28 cellular contexts compared by ENCODE assay signal in genomic region chr2:119419803-119420508, GRCh38. TPM values are rescaled to one million over a fixed set of nuclear protein-coding genes. Genes with fewer than 3 reads are reported as not detected.
DNase-seq lines count a peak whose midpoint lies in the region; ATAC-seq, FAIRE-seq and TF ChIP-seq lines count a peak whose summit lies in the region.
"Had no signal": no experiment of that assay in that cellular context is flagged by ENCODE, and none has a peak within 500 bp of the region (broad histone marks: within the 10 kb centered on the region; RNA-seq: fewer than 3 reads in every experiment).

No MANE protein-coding gene starts in this region.

- ATAC-seq in right lobe of liver (peak; percentile 21 to 73 (median 57)), HepG2 (no peak), left lobe of liver (peak; percentile 26)
- ATAC-seq: GM23338 had no signal

- no peaks in the 10 kb centered on the region for H3K36me3 ChIP-seq in right lobe of liver
- H3K36me3 ChIP-seq in HepG2 (replicated peaks in 1 of 2; ENCODE audit: control insufficient read depth in 1 of 2, insufficient read depth in 2 of 2, low read length in 2 of 2), result no peaks in the 10 kb centered on the region

- no peak overlapping the region for H3K9ac ChIP-seq in HepG2 (ENCODE audit: insufficient read depth, low read depth, low read length)
- H3K9ac ChIP-seq: SK-N-SH had no signal

- H3K27me3 Mint-ChIP-seq in neural crest cell (ENCODE audit: low read depth), result no peaks in the 10 kb centered on the region

- TF ChIP-seq EP300 in HepG2 (IDR thresholded peaks at IDR 0.05; ENCODE audit: low read depth in 2 of 2, low read length in 2 of 2) (no peak), HepG2 (CRISPR knock-in tag; IDR thresholded peaks at IDR 0.05; ENCODE audit: borderline replicate concordance) (no peak)

- POLR2A ChIA-PET in HepG2 (lab: Yijun Ruan, JAX), result no interaction called here

- intact Hi-C loops in right lobe of liver (cut with DNase I), result no loop called here
- intact Hi-C loops in HepG2 (cut with micrococcal nuclease; ENCODE audit: unreplicated experiment), result no loop called here

- H3K27ac ChIP-seq in right lobe of liver (no peak overlapping the region), HepG2 (ENCODE audit: extremely low read length, insufficient read depth, low read length) (no peak overlapping the region)
- H3K27ac ChIP-seq: RWPE1 had no signal

- no peak overlapping the region for H3K4me3 ChIP-seq in right lobe of liver
- H3K4me3 ChIP-seq in HepG2 (replicated peaks in 1 of 3; ENCODE audit: insufficient read depth in 1 of 3, low read depth in 2 of 3, low read length in 3 of 3), result no peak overlapping the region
- H3K4me3 ChIP-seq: GM23338 had no signal

- no peak for TF ChIP-seq RAD21 in HepG2 (CRISPR knock-in tag; IDR thresholded peaks at IDR 0.05)

- H3K27me3 ChIP-seq in right lobe of liver (no peaks in the 10 kb centered on the region), HepG2 (ENCODE audit: control insufficient read depth in 1 of 2, insufficient read depth in 2 of 2, low read length in 2 of 2) (no peaks in the 10 kb centered on the region; a peak in 2 of 5 replicates)

- H3K27ac Mint-ChIP-seq in neural crest cell (ENCODE audit: unreplicated experiment), result peak overlapping the region; percentile 15
- H3K27ac Mint-ChIP-seq: CD8-positive, alpha-beta memory T cell; GM23338 had no signal

- CTCF ChIA-PET in HepG2 (lab: Yijun Ruan, JAX; ENCODE audit: low intra/inter-chr PET ratio, low total read pairs), result no interaction called here

- no peaks in the 10 kb centered on the region for H3K9me3 ChIP-seq in right lobe of liver
- peaks cover 12% of the 10 kb centered on the region for H3K9me3 ChIP-seq in HepG2 (ENCODE audit: low read length)
- H3K9me3 ChIP-seq: SK-N-SH had no signal

- WGBS in right lobe of liver (ENCODE audit: insufficient coverage, low coverage, low lambda C conversion rate, missing lambda C conversion rate), result 70% methylated on average over 1 of the region's 1 CpG
- WGBS in HepG2 (ENCODE audit: low lambda C conversion rate), result 55% methylated on average over 1 of the region's 1 CpG

- H3K36me3 Mint-ChIP-seq in neural crest cell (ENCODE audit: low read depth), result peaks cover 6% of the 10 kb centered on the region
- H3K36me3 Mint-ChIP-seq: CD8-positive, alpha-beta memory T cell had no signal

- peaks cover 6% of the 10 kb centered on the region for H3K9me3 Mint-ChIP-seq in neural crest cell

- no peak overlapping the region for H3K4me3 Mint-ChIP-seq in neural crest cell
- H3K4me3 Mint-ChIP-seq: CD8-positive, alpha-beta memory T cell; GM23338 had no signal

- H2AFZ ChIP-seq in HepG2 (ENCODE audit: low read length), result no peak overlapping the region
- H2AFZ ChIP-seq: GM23338 had no signal

- H3K4me1 ChIP-seq in right lobe of liver (no peaks in the 10 kb centered on the region), HepG2 (ENCODE audit: insufficient read depth, low read length) (peaks cover 84% of the 10 kb centered on the region)

- no peaks in the 10 kb centered on the region for H4K20me1 ChIP-seq in HepG2 (ENCODE audit: insufficient read depth, low read length)

- TF ChIP-seq POLR2A in right lobe of liver (IDR thresholded peaks at IDR 0.05) (no peak), HepG2 (IDR thresholded peaks at IDR 0.05; ENCODE audit: insufficient read depth in 1 of 2, low read depth in 2 of 2, low read length in 2 of 2) (no peak)

- TF ChIP-seq CTCF in right lobe of liver (IDR thresholded peaks at IDR 0.05) (no peak), HepG2 (CRISPR knock-in tag; IDR thresholded peaks at IDR 0.05) (no peak), neural crest cell (conservative IDR thresholded peaks at IDR 0.05) (no peak), GM20000 (IDR thresholded peaks at IDR 0.05; ENCODE audit: extremely low read depth, missing control alignments) (no peak)

- in situ Hi-C loops in HepG2 (cut with HindIII; ENCODE audit: extremely low pct_ligation_motif_present, low pct_unique_long_range_greater_than_20kb), result no loop called here

- BruUV-seq in HepG2 (replicated peaks; lab: Mats Ljungman, UMichigan), result no TSS peak

- no peak for FAIRE-seq in HepG2 (lab: Jason Lieb, UNC)
- FAIRE-seq: GM12891 had no signal

- DNase-seq in right lobe of liver (no peak), HepG2 (ENCODE audit: low spot score) (no peak), left lobe of liver (ENCODE audit: low spot score) (no peak), neural crest cell (ENCODE audit: low read depth, low spot score) (no peak), Kasumi-1 (lab: John Stamatoyannopoulos, UW) (no peak), NCI-H1694 (lab: John Stamatoyannopoulos, UW) (no peak), GM20000 (ENCODE audit: low spot score) (no peak)
- no peak for DNase-seq in activated effector memory CD4-positive, alpha-beta T cell treated with anti-CD3 and anti-CD28 coated beads, Interleukin-2, amount 50 U/mL, for 16 hours
- DNase-seq: 8988T; AML-193; C1 segment of cervical spinal cord; Calu3; CD8-positive, alpha-beta memory T cell; DMS153; HCEC 1CT; Karpas-422; MM.1S; NCI-H1092; NCI-H1436 treated with DMSO at 0.1 percent for 48 hours; NCI-H2029; NCI-H2227 treated with DMSO at 0.1 percent for 48 hours; NCI-H510A treated with DMSO at 0.1 percent for 48 hours; NCI-H748 treated with DMSO at 0.1 percent for 48 hours; SIG-M5; SK-N-SH had no signal

- peaks cover 10% of the 10 kb centered on the region for H3K4me1 Mint-ChIP-seq in neural crest cell
- H3K4me1 Mint-ChIP-seq: CD8-positive, alpha-beta memory T cell had no signal

- no peaks in the 10 kb centered on the region for H3K79me2 ChIP-seq in HepG2 (ENCODE audit: insufficient read depth, low read length)

- H3K4me2 ChIP-seq in HepG2 (ENCODE audit: low read depth, low read length), result no peak overlapping the region
- H3K4me2 ChIP-seq: GM23338 had no signal

RNA-seq across cellular contexts. Expression of gene TMEM37, which starts 11.7 kb away (rescaled TPM):
- 10 to 100 TPM; 37.3 to 96.6 (median 73.5) TPM for total RNA-seq in right lobe of liver
- total RNA-seq in HepG2 (2016; rRNA removed; fragmentation: Illumina TruSeq; extraction: Trizol), result 23.7 and 37.7 TPM in 2 replicates
- 28.9 and 37.4 TPM in 2 replicates for total RNA-seq in HepG2 (2016; cell fraction: cytosol; rRNA removed; fragmentation: Illumina TruSeq; extraction: Trizol; ENCODE audit: low read depth)
- total RNA-seq in HepG2 (2016; cell fraction: insoluble cytoplasmic fraction; rRNA removed; fragmentation: Illumina TruSeq; extraction: Trizol), result 22.3 and 38.3 TPM in 2 replicates
- 42.2 and 48.4 TPM in 2 replicates for total RNA-seq in HepG2 (2016; cell fraction: membrane; rRNA removed; fragmentation: Illumina TruSeq; extraction: Trizol)
- 34.2 and 36.8 TPM in 2 replicates for total RNA-seq in HepG2 (2016; cell fraction: nucleus; rRNA removed; fragmentation: Illumina TruSeq; extraction: Trizol)
- 115 and 141 TPM in 2 replicates for polyA plus RNA-seq in HepG2 (2011; rRNA removed)
- polyA plus RNA-seq in HepG2 (2011; cell fraction: cytosol; rRNA removed), result 117 and 121 TPM in 2 replicates
- polyA plus RNA-seq in HepG2 (2011; cell fraction: nucleus; rRNA removed), result 112 and 119 TPM in 2 replicates
- 79.4 and 99.6 TPM in 2 replicates for polyA plus RNA-seq in HepG2 (2012)
- polyA plus RNA-seq in HepG2 (2016; cell fraction: cytosol; fragmentation: Illumina TruSeq; extraction: Trizol; ENCODE audit: low read depth), result 35.8 and 51.6 TPM in 2 replicates
- 29.9 and 33.6 TPM in 2 replicates for polyA plus RNA-seq in HepG2 (2016; cell fraction: insoluble cytoplasmic fraction; fragmentation: Illumina TruSeq; extraction: Trizol; ENCODE audit: low read depth)
- 42.8 and 53.0 TPM in 2 replicates for polyA plus RNA-seq in HepG2 (2016; cell fraction: membrane; fragmentation: Illumina TruSeq; extraction: Trizol; ENCODE audit: low read depth)
- polyA plus RNA-seq in HepG2 (2016; cell fraction: nucleus; fragmentation: Illumina TruSeq; extraction: Trizol; ENCODE audit: insufficient read depth, low read depth), result 58.5 and 61.9 TPM in 2 replicates
- 8.6 and 130 TPM in 2 replicates for polyA minus RNA-seq in HepG2 (2011; rRNA and poly(A)+ RNA removed; ENCODE audit: low replicate concordance)
- polyA minus RNA-seq in HepG2 (2011; cell fraction: cytosol; rRNA and poly(A)+ RNA removed), result 23.8 and 26.3 TPM in 2 replicates
- polyA minus RNA-seq in HepG2 (2011; cell fraction: nucleus; rRNA and poly(A)+ RNA removed), result 72.6 and 73.7 TPM in 2 replicates
- total RNA-seq in left lobe of liver, result 85.7 TPM
- total RNA-seq in neural crest cell, result 4.7 and 5.3 TPM in 2 replicates
- total RNA-seq: CD8-positive, alpha-beta memory T cell had no signal
- polyA plus RNA-seq: CD8-positive, alpha-beta memory T cell had no signal

RNA-seq across cellular contexts. Expression of gene DBI, which starts 53.2 kb away (rescaled TPM):
- total RNA-seq in right lobe of liver, result 100 to 1,000 TPM; 132 to 314 (median 191) TPM
- 659 and 853 TPM in 2 replicates for total RNA-seq in HepG2 (2016; rRNA removed; fragmentation: Illumina TruSeq; extraction: Trizol)
- total RNA-seq in HepG2 (2016; cell fraction: cytosol; rRNA removed; fragmentation: Illumina TruSeq; extraction: Trizol; ENCODE audit: low read depth), result 310 and 434 TPM in 2 replicates
- 674 and 918 TPM in 2 replicates for total RNA-seq in HepG2 (2016; cell fraction: insoluble cytoplasmic fraction; rRNA removed; fragmentation: Illumina TruSeq; extraction: Trizol)
- 378 and 472 TPM in 2 replicates for total RNA-seq in HepG2 (2016; cell fraction: membrane; rRNA removed; fragmentation: Illumina TruSeq; extraction: Trizol)
- total RNA-seq in HepG2 (2016; cell fraction: nucleus; rRNA removed; fragmentation: Illumina TruSeq; extraction: Trizol), result 241 and 297 TPM in 2 replicates
- 330 and 331 TPM in 2 replicates for polyA plus RNA-seq in HepG2 (2011; rRNA removed)
- 381 and 407 TPM in 2 replicates for polyA plus RNA-seq in HepG2 (2011; cell fraction: cytosol; rRNA removed)
- 73.2 and 81.0 TPM in 2 replicates for polyA plus RNA-seq in HepG2 (2011; cell fraction: nucleus; rRNA removed)
- 321 and 573 TPM in 2 replicates for polyA plus RNA-seq in HepG2 (2012)
- polyA plus RNA-seq in HepG2 (2016; cell fraction: cytosol; fragmentation: Illumina TruSeq; extraction: Trizol; ENCODE audit: low read depth), result 519 and 818 TPM in 2 replicates
- 1,321 and 1,540 TPM in 2 replicates for polyA plus RNA-seq in HepG2 (2016; cell fraction: insoluble cytoplasmic fraction; fragmentation: Illumina TruSeq; extraction: Trizol; ENCODE audit: low read depth)
- polyA plus RNA-seq in HepG2 (2016; cell fraction: membrane; fragmentation: Illumina TruSeq; extraction: Trizol; ENCODE audit: low read depth), result 517 and 687 TPM in 2 replicates
- polyA plus RNA-seq in HepG2 (2016; cell fraction: nucleus; fragmentation: Illumina TruSeq; extraction: Trizol; ENCODE audit: insufficient read depth, low read depth), result 644 and 685 TPM in 2 replicates
- polyA minus RNA-seq in HepG2 (2011; rRNA and poly(A)+ RNA removed; ENCODE audit: low replicate concordance), result 87.2 and 175 TPM in 2 replicates
- polyA minus RNA-seq in HepG2 (2011; cell fraction: cytosol; rRNA and poly(A)+ RNA removed), result 58.8 and 65.3 TPM in 2 replicates
- 84.6 and 100.0 TPM in 2 replicates for polyA minus RNA-seq in HepG2 (2011; cell fraction: nucleus; rRNA and poly(A)+ RNA removed)
- 194 TPM for total RNA-seq in left lobe of liver
- total RNA-seq in neural crest cell, result 222 and 236 TPM in 2 replicates

RNA-seq across cellular contexts. Expression of gene C2orf76, which starts 53.3 kb away (rescaled TPM):
- 1 to 10 TPM; 2.6 to 5.5 (median 3.5) TPM for total RNA-seq in right lobe of liver
- 8.5 TPM in 2 replicates for total RNA-seq in HepG2 (2016; rRNA removed; fragmentation: Illumina TruSeq; extraction: Trizol)
- total RNA-seq in HepG2 (2016; cell fraction: cytosol; rRNA removed; fragmentation: Illumina TruSeq; extraction: Trizol; ENCODE audit: low read depth), result 4.1 and 6.0 TPM in 2 replicates
- total RNA-seq in HepG2 (2016; cell fraction: insoluble cytoplasmic fraction; rRNA removed; fragmentation: Illumina TruSeq; extraction: Trizol), result 8.0 and 10.5 TPM in 2 replicates
- 5.2 and 6.1 TPM in 2 replicates for total RNA-seq in HepG2 (2016; cell fraction: membrane; rRNA removed; fragmentation: Illumina TruSeq; extraction: Trizol)
- total RNA-seq in HepG2 (2016; cell fraction: nucleus; rRNA removed; fragmentation: Illumina TruSeq; extraction: Trizol), result 4.3 and 7.4 TPM in 2 replicates
- 6.5 and 7.7 TPM in 2 replicates for polyA plus RNA-seq in HepG2 (2011; rRNA removed)
- polyA plus RNA-seq in HepG2 (2011; cell fraction: cytosol; rRNA removed), result 1.7 and 3.8 TPM in 2 replicates
- 1.0 and 1.4 TPM in 2 replicates for polyA plus RNA-seq in HepG2 (2011; cell fraction: nucleus; rRNA removed)
- polyA plus RNA-seq in HepG2 (2012), result 5.3 and 7.3 TPM in 2 replicates
- polyA plus RNA-seq in HepG2 (2016; cell fraction: cytosol; fragmentation: Illumina TruSeq; extraction: Trizol; ENCODE audit: low read depth), result 5.1 and 5.7 TPM in 2 replicates
- 11.9 and 12.5 TPM in 2 replicates for polyA plus RNA-seq in HepG2 (2016; cell fraction: insoluble cytoplasmic fraction; fragmentation: Illumina TruSeq; extraction: Trizol; ENCODE audit: low read depth)
- polyA plus RNA-seq in HepG2 (2016; cell fraction: membrane; fragmentation: Illumina TruSeq; extraction: Trizol; ENCODE audit: low read depth), result 4.6 and 5.4 TPM in 2 replicates
- 3.6 and 7.1 TPM in 2 replicates for polyA plus RNA-seq in HepG2 (2016; cell fraction: nucleus; fragmentation: Illumina TruSeq; extraction: Trizol; ENCODE audit: insufficient read depth, low read depth)
- polyA minus RNA-seq in HepG2 (2011; rRNA and poly(A)+ RNA removed; ENCODE audit: low replicate concordance), result 0.96 and 1.4 TPM in 2 replicates
- 1.5 and 1.8 TPM in 2 replicates for polyA minus RNA-seq in HepG2 (2011; cell fraction: cytosol; rRNA and poly(A)+ RNA removed)
- polyA minus RNA-seq in HepG2 (2011; cell fraction: nucleus; rRNA and poly(A)+ RNA removed), result 3.7 and 4.2 TPM in 2 replicates
- 3.0 TPM for total RNA-seq in left lobe of liver
- total RNA-seq in neural crest cell, result 10.6 and 11.6 TPM in 2 replicates
